In the genomic region with DNA sequence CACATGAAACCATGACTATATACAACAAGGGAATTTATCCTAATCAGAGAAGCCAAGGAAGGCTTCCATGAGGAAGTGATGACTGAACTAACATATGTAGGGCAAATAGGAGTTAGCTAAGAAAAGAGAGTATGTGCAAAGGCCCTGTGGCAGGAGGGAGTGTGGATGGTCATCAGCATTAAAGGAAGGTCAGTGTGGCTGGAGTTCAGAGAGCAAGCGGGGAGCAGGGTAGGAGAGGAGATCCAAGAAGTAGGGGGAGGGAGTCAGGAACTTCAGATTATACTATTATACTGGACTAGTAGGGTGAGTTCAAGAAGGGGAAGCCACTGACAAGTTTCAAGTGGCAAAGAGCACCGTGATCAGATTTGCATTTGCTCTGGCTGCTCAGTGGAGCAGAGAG, we compare ENCODE assay signal across 15 cellular contexts. TPM values are rescaled to one million over a fixed set of nuclear protein-coding genes. Genes with fewer than 3 reads are reported as not detected.
DNase-seq lines count a peak whose midpoint lies in the region; ATAC-seq and TF ChIP-seq lines count a peak whose summit lies in the region.
"Had no signal": no experiment of that assay in that cellular context is flagged by ENCODE, and none has a peak within 500 bp of the region (broad histone marks: within the 10 kb centered on the region; RNA-seq: fewer than 3 reads in every experiment).

No MANE protein-coding gene starts in this region.

- TF ChIP-seq CTCF in natural killer cell (IDR thresholded peaks at IDR 0.05): no peak
- no peak for TF ChIP-seq CTCF in vagina (IDR thresholded peaks at IDR 0.05)

- H3K4me3 Mint-ChIP-seq in stimulated activated naive CD8-positive, alpha-beta T cell treated with anti-CD3 and anti-CD28 coated beads, Interleukin-15, Interleukin-2, amounts not matched to agents 100 ng/mL and 50 ng/mL, for 24 hours: no peak overlapping the region
- H3K4me3 Mint-ChIP-seq in activated naive CD8-positive, alpha-beta T cell treated with anti-CD3 and anti-CD28 coated beads, Interleukin-2, amount 10 ng/mL, durations not matched to agents 7 days and 5 days: no peak overlapping the region
- H3K4me3 Mint-ChIP-seq in natural killer cell: no peak overlapping the region
- H3K4me3 Mint-ChIP-seq: activated B cell treated with CpG ODN at 0.5 μM for 24 hours, memory B cell had no signal

- ATAC-seq in stimulated activated naive CD8-positive, alpha-beta T cell treated with anti-CD3 and anti-CD28 coated beads, Interleukin-15, Interleukin-2, amounts not matched to agents 100 U/mL and 50 U/mL, for 24 hours: no peak
- no peak for ATAC-seq in activated naive CD8-positive, alpha-beta T cell treated with anti-CD3 and anti-CD28 coated beads, Interleukin-2, amount 10 ng/mL, durations not matched to agents 7 days and 5 days (ENCODE audit: low read depth)
- ATAC-seq in natural killer cell: no peak

- peaks cover 51% of the 10 kb centered on the region for H3K36me3 Mint-ChIP-seq in stimulated activated naive CD8-positive, alpha-beta T cell treated with anti-CD3 and anti-CD28 coated beads, Interleukin-15, Interleukin-2, amounts not matched to agents 100 ng/mL and 50 ng/mL, for 24 hours (ENCODE audit: low read depth)
- peaks cover 24% of the 10 kb centered on the region for H3K36me3 Mint-ChIP-seq in activated naive CD8-positive, alpha-beta T cell treated with anti-CD3 and anti-CD28 coated beads, Interleukin-2, amount 10 ng/mL, durations not matched to agents 7 days and 5 days
- H3K36me3 Mint-ChIP-seq in natural killer cell: no peaks in the 10 kb centered on the region

- no peaks in the 10 kb centered on the region for H3K27me3 Mint-ChIP-seq in stimulated activated naive CD8-positive, alpha-beta T cell treated with anti-CD3 and anti-CD28 coated beads, Interleukin-15, Interleukin-2, amounts not matched to agents 100 ng/mL and 50 ng/mL, for 24 hours
- H3K27me3 Mint-ChIP-seq in activated naive CD8-positive, alpha-beta T cell treated with anti-CD3 and anti-CD28 coated beads, Interleukin-2, amount 10 ng/mL, durations not matched to agents 7 days and 5 days: no peaks in the 10 kb centered on the region
- no peaks in the 10 kb centered on the region for H3K27me3 Mint-ChIP-seq in natural killer cell (ENCODE audit: low read depth in 2 of 2)
- H3K27me3 Mint-ChIP-seq: activated B cell treated with CpG ODN at 0.5 μM for 24 hours, memory B cell had no signal

- POLR2A ChIA-PET in activated naive CD8-positive, alpha-beta T cell treated with anti-CD3 and anti-CD28 coated beads, Interleukin-2, amount 10 ng/mL, durations not matched to agents 7 days and 5 days (lab: Charles Lee): interaction anchor here (0.7 to 2.3 kb wide), 2 partner anchors 9 to 19 kb away, joined by 4 to 8 read pairs; partner anchors contain the start of gene MAP7D1

- H3K4me1 ChIP-seq in vagina: peaks cover 62% of the 10 kb centered on the region

- peaks cover 69% of the 10 kb centered on the region for H3K4me1 Mint-ChIP-seq in stimulated activated naive CD8-positive, alpha-beta T cell treated with anti-CD3 and anti-CD28 coated beads, Interleukin-15, Interleukin-2, amounts not matched to agents 100 ng/mL and 50 ng/mL, for 24 hours (ENCODE audit: low read depth)
- peaks cover 57% of the 10 kb centered on the region for H3K4me1 Mint-ChIP-seq in activated naive CD8-positive, alpha-beta T cell treated with anti-CD3 and anti-CD28 coated beads, Interleukin-2, amount 10 ng/mL, durations not matched to agents 7 days and 5 days
- H3K4me1 Mint-ChIP-seq in natural killer cell: peaks cover 61 to 72% of the 10 kb centered on the region in 2 donors

- H3K27ac Mint-ChIP-seq in stimulated activated naive CD8-positive, alpha-beta T cell treated with anti-CD3 and anti-CD28 coated beads, Interleukin-15, Interleukin-2, amounts not matched to agents 100 ng/mL and 50 ng/mL, for 24 hours: peak overlapping the region; percentile 80
- H3K27ac Mint-ChIP-seq in activated naive CD8-positive, alpha-beta T cell treated with anti-CD3 and anti-CD28 coated beads, Interleukin-2, amount 10 ng/mL, durations not matched to agents 7 days and 5 days: peak overlapping the region; percentile 46
- H3K27ac Mint-ChIP-seq in natural killer cell: peak overlapping the region; percentile 56 to 68
- H3K27ac Mint-ChIP-seq: activated B cell treated with CpG ODN at 0.5 μM for 24 hours, memory B cell had no signal

- no peak for DNase-seq in stimulated activated naive CD8-positive, alpha-beta T cell treated with anti-CD3 and anti-CD28 coated beads, Interleukin-15, Interleukin-2, amounts not matched to agents 100 U/mL and 50 U/mL, for 24 hours
- DNase-seq in activated naive CD8-positive, alpha-beta T cell treated with anti-CD3 and anti-CD28 coated beads, Interleukin-2, amount 10 ng/mL, durations not matched to agents 7 days and 5 days: no peak
- DNase-seq in natural killer cell (no peak), NCI-H524 (lab: John Stamatoyannopoulos, UW) (no peak), vagina (ENCODE audit: extremely low spot score in 2 of 2) (no peak), DMS 273 treated with DMSO at 0.1 percent for 48 hours (lab: John Stamatoyannopoulos, UW) (no peak), NCI-H1105 treated with DMSO at 0.1 percent for 48 hours (lab: John Stamatoyannopoulos, UW) (no peak)
- DNase-seq: activated B cell treated with CpG ODN at 0.5 μM for 24 hours; GDM1; NCI-H2081 treated with DMSO at 0.1 percent for 48 hours; stimulated activated CD8-positive, alpha-beta memory T cell treated with anti-CD3 and anti-CD28 coated beads, Interleukin-4, amount 100 ng/mL, for 48 hours had no signal

- TF ChIP-seq POLR2A in vagina (IDR thresholded peaks at IDR 0.05): no peak

- H3K27ac ChIP-seq in vagina: no peak overlapping the region
- H3K27ac ChIP-seq: parathyroid adenoma, SJSA1 had no signal

- H3K4me3 ChIP-seq in vagina: no peak overlapping the region
- H3K4me3 ChIP-seq: SJSA1 had no signal

- H3K36me3 ChIP-seq in vagina: no peaks in the 10 kb centered on the region

- no peaks in the 10 kb centered on the region for H3K27me3 ChIP-seq in vagina
- H3K27me3 ChIP-seq: SJSA1 had no signal

- no peaks in the 10 kb centered on the region for H3K9me3 ChIP-seq in vagina
- H3K9me3 ChIP-seq: SJSA1 had no signal

- intact Hi-C loops in natural killer cell (cut with micrococcal nuclease) (no loop called here), vagina (cut with DNase I) (no loop called here)

- H3K9me3 Mint-ChIP-seq in stimulated activated naive CD8-positive, alpha-beta T cell treated with anti-CD3 and anti-CD28 coated beads, Interleukin-15, Interleukin-2, amounts not matched to agents 100 ng/mL and 50 ng/mL, for 24 hours: no peaks in the 10 kb centered on the region
- H3K9me3 Mint-ChIP-seq in activated naive CD8-positive, alpha-beta T cell treated with anti-CD3 and anti-CD28 coated beads, Interleukin-2, amount 10 ng/mL, durations not matched to agents 7 days and 5 days: no peaks in the 10 kb centered on the region
- no peaks in the 10 kb centered on the region for H3K9me3 Mint-ChIP-seq in natural killer cell
- H3K9me3 Mint-ChIP-seq: activated B cell treated with CpG ODN at 0.5 μM for 24 hours, memory B cell had no signal

RNA-seq across cellular contexts. Expression of gene MAP7D1, which starts 8.4 kb away (rescaled TPM):
- 100 to 1,000 TPM; 234 to 237 TPM for total RNA-seq in activated naive CD8-positive, alpha-beta T cell treated with anti-CD3 and anti-CD28 coated beads, Interleukin-2, amount 10 ng/mL, durations not matched to agents 7 days and 5 days
- total RNA-seq in natural killer cell (100 to 1,000 TPM; 213 to 232 (median 230) TPM), vagina (93.8 TPM)

RNA-seq across cellular contexts. Expression of gene TRAPPC3, which starts 15.1 kb away (rescaled TPM):
- total RNA-seq in activated naive CD8-positive, alpha-beta T cell treated with anti-CD3 and anti-CD28 coated beads, Interleukin-2, amount 10 ng/mL, durations not matched to agents 7 days and 5 days: 10 to 100 TPM; 51.7 to 52.5 TPM
- 10 to 100 TPM; 28.0 to 34.7 (median 34.3) TPM for total RNA-seq in natural killer cell
- 52.1 TPM for total RNA-seq in vagina

RNA-seq across cellular contexts. Expression of gene COL8A2, which starts 39.4 kb away (rescaled TPM):
- total RNA-seq in activated naive CD8-positive, alpha-beta T cell treated with anti-CD3 and anti-CD28 coated beads, Interleukin-2, amount 10 ng/mL, durations not matched to agents 7 days and 5 days: under 1 TPM; 0.17 to 0.19 TPM
- total RNA-seq in natural killer cell: under 1 TPM; 0.09 to 0.20 (median 0.14) TPM
- total RNA-seq in vagina: 6.4 TPM

RNA-seq across cellular contexts. Expression of gene THRAP3, which starts 59.8 kb away (rescaled TPM):
- 100 to 1,000 TPM; 125 to 130 TPM for total RNA-seq in activated naive CD8-positive, alpha-beta T cell treated with anti-CD3 and anti-CD28 coated beads, Interleukin-2, amount 10 ng/mL, durations not matched to agents 7 days and 5 days
- total RNA-seq in natural killer cell: 100 to 1,000 TPM in 1 of 3 donors, 10 to 100 TPM in 2; 88.6 to 110 (median 97.4) TPM
- 57.7 TPM for total RNA-seq in vagina
